In genomic region chr11:76803811-76804600, GRCh38 we compare ENCODE assay signal across 12 cellular contexts. TPM values are rescaled to one million over a fixed set of nuclear protein-coding genes. Genes with fewer than 3 reads are reported as not detected.
DNase-seq lines count a peak whose midpoint lies in the region; ATAC-seq, FAIRE-seq and TF ChIP-seq lines count a peak whose summit lies in the region.
"Had no signal": no experiment of that assay in that cellular context is flagged by ENCODE, and none has a peak within 500 bp of the region (broad histone marks: within the 10 kb centered on the region; RNA-seq: fewer than 3 reads in every experiment).

No MANE protein-coding gene starts in this region.

- peak overlapping the region; percentile 51 for H3K4me3 Mint-ChIP-seq in activated CD4-positive, alpha-beta T cell treated with anti-CD3 and anti-CD28 coated beads, Interleukin-2, amount 10 ng/mL, durations not matched to agents 24 days and 14 days

- H4K20me1 ChIP-seq in BLaER1 = peaks cover 8% of the 10 kb centered on the region; the same call in 1 of the 2 replicates

- H3K36me3 ChIP-seq in BLaER1 = no peaks in the 10 kb centered on the region
- H3K36me3 ChIP-seq in gastroesophageal sphincter = no peaks in the 10 kb centered on the region

- no peaks in the 10 kb centered on the region for H3K36me3 Mint-ChIP-seq in activated CD4-positive, alpha-beta T cell treated with anti-CD3 and anti-CD28 coated beads, Interleukin-2, amount 10 ng/mL, durations not matched to agents 24 days and 14 days (ENCODE audit: low read depth)

- TF ChIP-seq CTCF in gastroesophageal sphincter (IDR thresholded peaks at IDR 0.05) = no peak

- WGBS in gastroesophageal sphincter (ENCODE audit: low coverage in 1 of 2), 2 donors = 81 to 86% methylated on average over 5 to 8 of the region's 10 CpGs

- peak overlapping the region; percentile 24; the same call in 1 of the 2 replicates for H3K4me2 ChIP-seq in BLaER1

- ATAC-seq in gastroesophageal sphincter (no peak), esophagus mucosa (no peak)
- ATAC-seq: PC-3 had no signal

- peaks cover 30% of the 10 kb centered on the region for H3K27me3 Mint-ChIP-seq in activated CD4-positive, alpha-beta T cell treated with anti-CD3 and anti-CD28 coated beads, Interleukin-2, amount 10 ng/mL, durations not matched to agents 24 days and 14 days

- H3K4me1 Mint-ChIP-seq in activated CD4-positive, alpha-beta T cell treated with anti-CD3 and anti-CD28 coated beads, Interleukin-2, amount 10 ng/mL, durations not matched to agents 24 days and 14 days = peaks cover 43% of the 10 kb centered on the region

- TF ChIP-seq POLR2A in gastroesophageal sphincter (IDR thresholded peaks at IDR 0.05) = no peak

- H3K27ac Mint-ChIP-seq in activated CD4-positive, alpha-beta T cell treated with anti-CD3 and anti-CD28 coated beads, Interleukin-2, amount 10 ng/mL, durations not matched to agents 24 days and 14 days = peak overlapping the region; percentile 79

- H3K4me1 ChIP-seq in BLaER1 (peaks cover 21% of the 10 kb centered on the region), gastroesophageal sphincter (peaks cover 0 to 28% (median 4%) of the 10 kb centered on the region in 3 donors)

- H3K9me3 Mint-ChIP-seq in activated CD4-positive, alpha-beta T cell treated with anti-CD3 and anti-CD28 coated beads, Interleukin-2, amount 10 ng/mL, durations not matched to agents 24 days and 14 days = no peaks in the 10 kb centered on the region

- intact Hi-C loops in activated CD4-positive, alpha-beta T cell treated with anti-CD3 and anti-CD28 coated beads, Interleukin-2, amount 10 ng/mL, durations not matched to agents 24 days and 14 days (cut with micrococcal nuclease) = loop anchor here (1.0 to 10.0 kb wide), 4 partner anchors 20 to 569 kb away; partner anchors contain the start of genes GVQW3 and THAP12

- no peak overlapping the region for H3K9ac ChIP-seq in BLaER1

- H3K9me3 ChIP-seq in BLaER1 = no peaks in the 10 kb centered on the region
- H3K9me3 ChIP-seq in gastroesophageal sphincter = no peaks in the 10 kb centered on the region

- H3K4me3 ChIP-seq in BLaER1 (no peak overlapping the region), gastroesophageal sphincter (no peak overlapping the region)

- no peak for TF ChIP-seq EP300 in gastroesophageal sphincter (IDR thresholded peaks at IDR 0.05)

- no peaks in the 10 kb centered on the region for H3K27me3 ChIP-seq in BLaER1
- H3K27me3 ChIP-seq in gastroesophageal sphincter = peaks cover 12% of the 10 kb centered on the region

- no peak for FAIRE-seq in frontal cortex (lab: Jason Lieb, UNC)
- FAIRE-seq: endothelial cell of umbilical vein had no signal

- peak; percentile 88 for DNase-seq in activated CD4-positive, alpha-beta T cell treated with anti-CD3 and anti-CD28 coated beads, Interleukin-2, amount 10 ng/mL, durations not matched to agents 24 days and 14 days
- peak; percentile 30 for DNase-seq in central memory CD4-positive, alpha-beta T cell
- DNase-seq in stimulated activated CD4-positive, alpha-beta T cell treated with anti-CD3 and anti-CD28 coated beads, Interleukin-1b, Interleukin-23, amount 100 ng/mL, for 48 hours = peak; percentile 85
- DNase-seq in NCI-H345 (lab: John Stamatoyannopoulos, UW) (no peak), frontal cortex (ENCODE audit: low spot score in 2 of 2) (no peak)
- DNase-seq: left ventricle myocardium superior, NCI-H1105, PC-3 had no signal

- H3K27ac ChIP-seq in BLaER1 = no peak overlapping the region
- H3K27ac ChIP-seq in gastroesophageal sphincter = no peak overlapping the region

RNA-seq across cellular contexts. Expression of gene TSKU, which starts 20.9 kb away (rescaled TPM):
- total RNA-seq in activated CD4-positive, alpha-beta T cell treated with anti-CD3 and anti-CD28 coated beads, Interleukin-2, amount 10 ng/mL, durations not matched to agents 24 days and 14 days = 3.4 and 5.2 TPM in 2 replicates
- total RNA-seq in gastroesophageal sphincter (10 to 100 TPM; 23.5 to 53.7 (median 38.2) TPM), esophagus mucosa (50.7 TPM), frontal cortex (4.9 TPM)

RNA-seq across cellular contexts. Expression of gene ACER3, which starts 56.7 kb away (rescaled TPM):
- 12.5 and 13.8 TPM in 2 replicates for total RNA-seq in activated CD4-positive, alpha-beta T cell treated with anti-CD3 and anti-CD28 coated beads, Interleukin-2, amount 10 ng/mL, durations not matched to agents 24 days and 14 days
- total RNA-seq in gastroesophageal sphincter (10 to 100 TPM in 3 of 4 donors, 1 to 10 TPM in 1; 9.3 to 25.7 (median 14.2) TPM), esophagus mucosa (26.0 TPM), frontal cortex (14.7 TPM)

Comparison
In these comparisons a context has a peak if more than half of its experiments do, and no peak if none do; other contexts are left out.
1. DNase-seq: peak in activated CD4-positive, alpha-beta T cell treated with anti-CD3 and anti-CD28 coated beads, Interleukin-2, amount 10 ng/mL, durations not matched to agents 24 days and 14 days (single experiment), central memory CD4-positive, alpha-beta T cell (single experiment) and stimulated activated CD4-positive, alpha-beta T cell treated with anti-CD3 and anti-CD28 coated beads, Interleukin-1b, Interleukin-23, amount 100 ng/mL, for 48 hours (single experiment); none in NCI-H345 (single experiment) and frontal cortex (0 of 2).